In the genomic region with DNA sequence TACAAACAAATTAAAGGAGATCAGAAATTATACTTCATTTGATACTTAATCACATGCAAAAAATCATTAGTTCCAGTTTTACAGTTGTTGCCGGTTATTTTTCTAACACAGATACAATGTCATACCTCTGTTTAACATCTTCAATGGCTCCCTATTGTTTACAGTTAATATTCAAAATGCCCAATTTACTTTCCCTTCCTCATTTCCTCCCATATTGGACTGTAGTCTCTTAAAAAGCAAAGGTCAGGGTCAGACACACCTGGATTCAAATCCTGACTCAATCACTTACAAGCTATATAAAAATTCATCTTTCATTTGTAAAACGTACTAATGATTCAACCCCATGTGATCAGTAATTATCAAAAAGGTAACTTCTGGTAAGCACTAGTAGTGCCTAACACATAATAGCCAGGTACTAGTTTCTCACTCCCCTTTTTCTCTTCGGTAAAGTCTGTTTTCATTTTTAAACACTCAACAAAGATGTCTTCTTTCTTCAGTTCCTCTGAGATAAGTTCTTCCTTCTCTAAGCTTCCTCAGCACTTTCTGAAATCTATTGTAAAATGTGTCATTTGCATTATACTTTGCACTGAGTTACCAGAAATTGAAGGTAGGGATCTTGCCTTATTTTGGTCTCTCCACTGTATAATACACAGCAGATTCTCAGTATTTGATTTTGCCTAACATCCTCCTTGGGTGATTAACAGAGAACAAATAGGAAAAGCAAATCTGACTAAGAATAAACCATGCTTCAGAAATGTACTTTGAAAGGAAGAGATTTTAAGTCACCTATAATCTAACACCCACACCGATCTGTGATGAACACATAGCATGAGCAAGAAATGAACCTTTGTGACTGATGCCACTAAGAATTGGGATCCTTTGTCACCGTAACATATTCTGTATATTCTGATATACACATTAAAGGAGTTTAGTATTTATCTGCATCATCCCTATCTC, we compare ENCODE assay signal across 1 cellular context.
A peak's percentile ranks its signal among the peaks of the same experiment; 100 is the strongest.
TF ChIP-seq lines count a peak whose summit lies in the region.

No MANE protein-coding gene starts in this region.

TF ChIP-seq in HEK293, 187 proteins besides CTCF, POLR2A, EP300 and RAD21:
- TF ChIP-seq, protein P1, sequence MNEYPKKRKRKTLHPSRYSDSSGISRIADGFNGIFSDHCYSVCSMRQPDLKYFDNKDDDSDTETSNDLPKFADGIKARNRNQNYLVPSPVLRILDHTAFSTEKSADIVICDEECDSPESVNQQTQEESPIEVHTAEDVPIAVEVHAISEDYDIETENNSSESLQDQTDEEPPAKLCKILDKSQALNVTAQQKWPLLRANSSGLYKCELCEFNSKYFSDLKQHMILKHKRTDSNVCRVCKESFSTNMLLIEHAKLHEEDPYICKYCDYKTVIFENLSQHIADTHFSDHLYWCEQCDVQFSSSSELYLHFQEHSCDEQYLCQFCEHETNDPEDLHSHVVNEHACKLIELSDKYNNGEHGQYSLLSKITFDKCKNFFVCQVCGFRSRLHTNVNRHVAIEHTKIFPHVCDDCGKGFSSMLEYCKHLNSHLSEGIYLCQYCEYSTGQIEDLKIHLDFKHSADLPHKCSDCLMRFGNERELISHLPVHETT (tag by site-specific recombination; IDR thresholded peaks at IDR 0.05) = no peak
- no peak for TF ChIP-seq ZNF549 (tag by site-specific recombination; IDR thresholded peaks at IDR 0.05)
- TF ChIP-seq MYNN (tag by site-specific recombination; IDR thresholded peaks at IDR 0.05; ENCODE audit: borderline replicate concordance) = no peak
- peak; percentile 46; the same call in 1 of the 2 replicates for TF ChIP-seq ZNF16 (tag by site-specific recombination; IDR thresholded peaks at IDR 0.05; ENCODE audit: low read depth)
- no peak for TF ChIP-seq ZNF175 (tag by site-specific recombination; IDR thresholded peaks at IDR 0.05)
- TF ChIP-seq ZNF701 (tag by site-specific recombination; IDR thresholded peaks at IDR 0.05) = no peak
- TF ChIP-seq ZNF391 (tag by site-specific recombination; IDR thresholded peaks at IDR 0.05; ENCODE audit: borderline replicate concordance, low read depth) = no peak
